Comparison of ENCODE assay signal across 16 cellular contexts in genomic region chr20:32386091-32386490, GRCh38. TPM values are rescaled to one million over a fixed set of nuclear protein-coding genes. Genes with fewer than 3 reads are reported as not detected.
DNase-seq lines count a peak whose midpoint lies in the region; ATAC-seq and TF ChIP-seq lines count a peak whose summit lies in the region.
"Had no signal": no experiment of that assay in that cellular context is flagged by ENCODE, and none has a peak within 500 bp of the region (broad histone marks: within the 10 kb centered on the region; RNA-seq: fewer than 3 reads in every experiment).

No MANE protein-coding gene starts in this region.

- H3K36me3 Mint-ChIP-seq in activated CD4-positive, alpha-beta T cell treated with anti-CD3 and anti-CD28 coated beads for 36 hours (ENCODE audit: low read depth), result peaks cover 40% of the 10 kb centered on the region

- peaks cover 7 to 11% of the 10 kb centered on the region in 2 experiments for H3K36me3 ChIP-seq in SK-N-SH (replicated peaks in 1 of 2; ENCODE audit: control insufficient read depth in 1 of 2, insufficient read depth in 2 of 2, low read length in 1 of 2)
- peaks cover 2% of the 10 kb centered on the region for H3K36me3 ChIP-seq in fibroblast of lung (ENCODE audit: control insufficient read depth, insufficient read depth, low read length)
- peaks cover 16% of the 10 kb centered on the region for H3K36me3 ChIP-seq in skeletal muscle satellite cell (ENCODE audit: insufficient read depth, low read length)
- H3K36me3 ChIP-seq: ovary had no signal

- peaks cover 96% of the 10 kb centered on the region for H3K79me2 ChIP-seq in SK-N-SH (ENCODE audit: insufficient read depth)
- H3K79me2 ChIP-seq in fibroblast of lung (ENCODE audit: control insufficient read depth, insufficient read depth, low read length), result peaks cover 56% of the 10 kb centered on the region

- no peaks in the 10 kb centered on the region for H3K9me3 Mint-ChIP-seq in activated CD4-positive, alpha-beta T cell treated with anti-CD3 and anti-CD28 coated beads for 36 hours (ENCODE audit: low read depth)

- POLR2A ChIA-PET in activated CD4-positive, alpha-beta T cell treated with anti-CD3 and anti-CD28 coated beads for 36 hours (lab: Charles Lee), result no interaction called here
- POLR2A ChIA-PET in SK-N-SH (lab: Yijun Ruan, JAX), result no interaction called here

- no peaks in the 10 kb centered on the region for H3K27me3 Mint-ChIP-seq in activated CD4-positive, alpha-beta T cell treated with anti-CD3 and anti-CD28 coated beads for 36 hours

- CTCF ChIA-PET in activated CD4-positive, alpha-beta T cell treated with anti-CD3 and anti-CD28 coated beads for 36 hours (lab: Charles Lee), result interaction anchor here (0.6 to 1.2 kb wide), 2 partner anchors 16 to 48 kb away, joined by 3 read pairs; no protein-coding TSS in a partner anchor
- CTCF ChIA-PET in SK-N-SH (lab: Yijun Ruan, JAX), result interaction anchor here (0.8 to 1.4 kb wide), 4 partner anchors 25 to 123 kb away, joined by 3 read pairs; no protein-coding TSS in a partner anchor

- no peaks in the 10 kb centered on the region for H3K9me2 ChIP-seq in SK-N-SH

- H3K9ac ChIP-seq in SK-N-SH (peak overlapping the region; percentile 30; the same call in 1 of the 2 replicates), fibroblast of lung (ENCODE audit: insufficient read depth, low read length) (no peak overlapping the region), skeletal muscle satellite cell (ENCODE audit: low read depth, low read length) (peak overlapping the region; percentile 60)

- DNase-seq in activated CD4-positive, alpha-beta T cell treated with anti-CD3 and anti-CD28 coated beads for 36 hours, result no peak
- no peak for DNase-seq in activated CD4-positive, alpha-beta T cell treated with anti-CD3 and anti-CD28 coated beads, Interleukin-2, amount 50 U/mL, for 1 hour
- DNase-seq in SK-N-SH (no peak), fibroblast of lung (ENCODE audit: low read depth in 2 of 2) (peak; percentile 5 to 7), medulla oblongata (ENCODE audit: extremely low spot score) (no peak), NCI-H1694 (lab: John Stamatoyannopoulos, UW) (no peak), mucosa of gallbladder (ENCODE audit: low spot score) (no peak)
- DNase-seq: activated gamma-delta T cell treated with Interleukin-2 at 50 U/mL for 16 hours; dorsolateral prefrontal cortex; MM.1S; NCI-H510A; ovary; SHP77; stimulated activated CD4-positive, alpha-beta T cell treated with anti-CD3 and anti-CD28 coated beads, Interleukin-2, amount 100 ng/mL, for 48 hours had no signal

- WGBS in SK-N-SH (ENCODE audit: low lambda C conversion rate), result 93% methylated on average over 1 of the region's 1 CpG

- H3K4me2 ChIP-seq in SK-N-SH (peak overlapping the region; percentile 59), fibroblast of lung (ENCODE audit: extremely low read depth, insufficient read depth, low read length) (peak overlapping the region; percentile 64), skeletal muscle satellite cell (ENCODE audit: low read length) (peak overlapping the region; percentile 84)

- H4K20me1 ChIP-seq in SK-N-SH (ENCODE audit: insufficient read depth), result peaks cover 50% of the 10 kb centered on the region
- H4K20me1 ChIP-seq in fibroblast of lung (ENCODE audit: control insufficient read depth, extremely low read depth, insufficient read depth, low read length), result peaks cover 1% of the 10 kb centered on the region

- intact Hi-C loops in activated CD4-positive, alpha-beta T cell treated with anti-CD3 and anti-CD28 coated beads for 36 hours (cut with DNase I, micrococcal nuclease), result loop anchor here in 1 of 2 experiments (2.0 kb wide), 1 partner anchor 19 kb away; no protein-coding TSS in a partner anchor

- TF ChIP-seq RAD21 in SK-N-SH (IDR thresholded peaks at IDR 0.05; ENCODE audit: low read length), result no peak

- H3K27ac Mint-ChIP-seq in activated CD4-positive, alpha-beta T cell treated with anti-CD3 and anti-CD28 coated beads for 36 hours, result peak overlapping the region; percentile 23

- H3K4me3 Mint-ChIP-seq in activated CD4-positive, alpha-beta T cell treated with anti-CD3 and anti-CD28 coated beads for 36 hours, result no peak overlapping the region

- no peak for ATAC-seq in activated CD4-positive, alpha-beta T cell treated with anti-CD3 and anti-CD28 coated beads for 36 hours
- ATAC-seq: activated CD4-positive, CD25-positive, alpha-beta regulatory T cell treated with anti-CD3 and anti-CD28 coated beads, Interleukin-2, amount 50 U/mL, for 24 hours had no signal

- no peaks in the 10 kb centered on the region for H3F3A ChIP-seq in SK-N-SH (replicated peaks; ENCODE audit: insufficient read depth)

- peak overlapping the region; percentile 59 to 64 for H3K27ac ChIP-seq in SK-N-SH (ENCODE audit: low read depth in 2 of 2, low read length in 1 of 2)
- no peak overlapping the region for H3K27ac ChIP-seq in fibroblast of lung (ENCODE audit: insufficient read depth, low read length)
- H3K27ac ChIP-seq: ovary had no signal

- H3K27me3 ChIP-seq in SK-N-SH (ENCODE audit: insufficient read depth) (no peaks in the 10 kb centered on the region), fibroblast of lung (ENCODE audit: control insufficient read depth, insufficient read depth, low read length) (no peaks in the 10 kb centered on the region), skeletal muscle satellite cell (ENCODE audit: control insufficient read depth, insufficient read depth, low read length) (no peaks in the 10 kb centered on the region)
- H3K27me3 ChIP-seq: dorsolateral prefrontal cortex, ovary had no signal

- H3K9me3 ChIP-seq in SK-N-SH (no peaks in the 10 kb centered on the region), fibroblast of lung (ENCODE audit: control insufficient read depth, insufficient read depth, low read depth, low read length) (no peaks in the 10 kb centered on the region), skeletal muscle satellite cell (replicated peaks; ENCODE audit: low read length) (no peaks in the 10 kb centered on the region)
- H3K9me3 ChIP-seq: ovary had no signal

- H3K4me3 ChIP-seq in SK-N-SH (ENCODE audit: low read depth in 2 of 2, low read length in 1 of 2), result peak overlapping the region in 1 of 2 experiments; percentile 52; a peak in 2 of 4 replicates
- peak overlapping the region in 1 of 4 experiments; percentile 42 for H3K4me3 ChIP-seq in fibroblast of lung (replicated peaks in 1 of 4; ENCODE audit: control extremely low read depth in 1 of 4, insufficient read depth in 1 of 4, low read depth in 3 of 4, low read length in 4 of 4)
- peak overlapping the region; percentile 45 for H3K4me3 ChIP-seq in skeletal muscle satellite cell (ENCODE audit: low read length)
- H3K4me3 ChIP-seq: ovary had no signal

- H2AFZ ChIP-seq in SK-N-SH (ENCODE audit: low read depth) (no peak overlapping the region), fibroblast of lung (ENCODE audit: low read length) (no peak overlapping the region)

- peaks cover 6 to 12% of the 10 kb centered on the region in 2 experiments; a peak in 2 of 4 replicates for H3K4me1 ChIP-seq in SK-N-SH (ENCODE audit: control insufficient read depth in 1 of 2, insufficient read depth in 2 of 2, low read depth in 1 of 2, low read length in 1 of 2)
- H3K4me1 ChIP-seq in fibroblast of lung (ENCODE audit: control insufficient read depth, extremely low read depth, insufficient read depth, low read length), result peaks cover 6% of the 10 kb centered on the region
- peaks cover 18% of the 10 kb centered on the region for H3K4me1 ChIP-seq in skeletal muscle satellite cell (ENCODE audit: control insufficient read depth, insufficient read depth, low read length)

- TF ChIP-seq CTCF in SK-N-SH (IDR thresholded peaks at IDR 0.05) (no peak), fibroblast of lung (conservative IDR thresholded peaks at IDR 0.05 in 1 of 2, IDR thresholded peaks at IDR 0.05 in 1 of 2; ENCODE audit: low read depth in 1 of 2, low read length in 2 of 2) (no peak)

- no peak for TF ChIP-seq EP300 in SK-N-SH (IDR thresholded peaks at IDR 0.05; ENCODE audit: borderline replicate concordance in 1 of 2, low read depth in 1 of 2, low read length in 1 of 2)

- peaks cover 59% of the 10 kb centered on the region for H3K4me1 Mint-ChIP-seq in activated CD4-positive, alpha-beta T cell treated with anti-CD3 and anti-CD28 coated beads for 36 hours

TF ChIP-seq in SK-N-SH, 30 proteins besides CTCF, POLR2A, EP300 and RAD21 (continues in another document):
- TF ChIP-seq POLR2AphosphoS5 (IDR thresholded peaks at IDR 0.05; ENCODE audit: low read depth, low read length) (no peak), PBX3 (IDR thresholded peaks at IDR 0.05) (no peak), MXI1 (IDR thresholded peaks at IDR 0.05; ENCODE audit: low read depth, low read length) (no peak), RXRA (IDR thresholded peaks at IDR 0.05; ENCODE audit: borderline replicate concordance, low read depth) (no peak), EZH2phosphoT487 (IDR thresholded peaks at IDR 0.05; ENCODE audit: borderline replicate concordance, low read depth) (no peak), IRF3 (IDR thresholded peaks at IDR 0.05; ENCODE audit: low read depth, low read length) (no peak)

RNA-seq across cellular contexts. Expression of gene ASXL1, which starts 28.0 kb away (rescaled TPM):
- 100 to 1,000 TPM; 129 to 141 TPM for total RNA-seq in activated CD4-positive, alpha-beta T cell treated with anti-CD3 and anti-CD28 coated beads for 36 hours
- 36.6 and 44.7 TPM in 2 replicates for polyA plus RNA-seq in SK-N-SH (2012; rRNA removed)
- polyA plus RNA-seq in SK-N-SH (2012; cell fraction: cytosol; rRNA removed), result 16.6 and 21.0 TPM in 2 replicates
- polyA plus RNA-seq in SK-N-SH (2012; cell fraction: nucleus; rRNA removed), result 212 and 236 TPM in 2 replicates
- 29.3 and 41.1 TPM in 2 replicates for total RNA-seq in fibroblast of lung
- 38.0 and 39.1 TPM in 2 replicates for polyA plus RNA-seq in fibroblast of lung
- polyA plus RNA-seq in fibroblast of lung (2012), result 31.1 and 31.6 TPM in 2 replicates
- 76.3 and 89.6 TPM in 2 replicates for polyA minus RNA-seq in fibroblast of lung (ENCODE audit: low replicate concordance)
- total RNA-seq in skeletal muscle satellite cell (2012; rRNA removed), result 29.9 and 34.5 TPM in 2 replicates
- total RNA-seq in mucosa of gallbladder, result 48.0 TPM

Comparison
In these comparisons a context has a peak if more than half of its experiments do, and no peak if none do; other contexts are left out.
1. DNase-seq: peak in fibroblast of lung (2 of 2); none in activated CD4-positive, alpha-beta T cell treated with anti-CD3 and anti-CD28 coated beads for 36 hours (single experiment), activated CD4-positive, alpha-beta T cell treated with anti-CD3 and anti-CD28 coated beads, Interleukin-2, amount 50 U/mL, for 1 hour (single experiment), SK-N-SH (single experiment), medulla oblongata (single experiment), NCI-H1694 (single experiment) and mucosa of gallbladder (single experiment).
2. Peak in every context shown above with its lines, with median percentiles within 50 percentile points of each other: H3K4me2 ChIP-seq.